In genomic region chrX:135484636-135485289, GRCh38 we compare ENCODE assay signal across 8 cellular contexts. TPM values are rescaled to one million over a fixed set of nuclear protein-coding genes. Genes with fewer than 3 reads are reported as not detected.
DNase-seq lines count a peak whose midpoint lies in the region; ATAC-seq and TF ChIP-seq lines count a peak whose summit lies in the region.

No MANE protein-coding gene starts in this region.

- no peak overlapping the region for H3K27ac ChIP-seq in HL-60 (replicated peaks)

- no peak overlapping the region for H3K4me3 ChIP-seq in HL-60 (replicated peaks; ENCODE audit: insufficient read depth, low read length)

- TF ChIP-seq CTCF in HL-60 (IDR thresholded peaks at IDR 0.05; ENCODE audit: insufficient read depth, low read length) = peak; percentile 30

- H3K27me3 ChIP-seq in HL-60 (ENCODE audit: insufficient read depth, poor library complexity, severe bottlenecking) = no peaks in the 10 kb centered on the region

- DNase-seq in NCI-H345 (lab: John Stamatoyannopoulos, UW) (peak; percentile 10), NCI-H345 treated with DMSO at 0.1 percent for 48 hours (lab: John Stamatoyannopoulos, UW; ENCODE audit: unreplicated experiment) (no peak), HL-60 (ENCODE audit: low read depth in 1 of 2, low spot score in 1 of 2) (peak in 1 of 2 experiments; percentile 27), SK-N-DZ (ENCODE audit: low spot score) (peak; percentile 16), fibroblast of gingiva (ENCODE audit: low read depth) (peak; percentile 59), pons (ENCODE audit: low spot score) (peak; percentile 40), T1000 (lab: John Stamatoyannopoulos, UW) (no peak)

- ATAC-seq in GM21717 (IDR thresholded peaks at IDR 0.05; ENCODE audit: unreplicated experiment) = no peak

RNA-seq across cellular contexts. Expression of gene INTS6L, which starts 35.7 kb away (rescaled TPM):
- polyA plus RNA-seq in SK-N-DZ (2014; cell fraction: cytosol; rRNA removed) = 7.2 and 10.5 TPM in 2 replicates
- 58.3 and 75.2 TPM in 2 replicates for polyA plus RNA-seq in SK-N-DZ (2014; cell fraction: nucleus; rRNA removed)

Comparison
In these comparisons a context has a peak if more than half of its experiments do, and no peak if none do; other contexts are left out.
1. DNase-seq: peak in NCI-H345 (single experiment), SK-N-DZ (single experiment), fibroblast of gingiva (single experiment) and pons (single experiment); none in NCI-H345 treated with DMSO at 0.1 percent for 48 hours (single experiment) and T1000 (single experiment).